ENCODE assay signal across 1 cellular context in genomic region chr1:231159963-231160761, GRCh38.
TF ChIP-seq lines count a peak whose summit lies in the region.

No MANE protein-coding gene starts in this region.

TF ChIP-seq in K562, 482 proteins besides CTCF, POLR2A, EP300 and RAD21 (continued from another document and continues in another):
- TF ChIP-seq ZNF175 (CRISPR knock-in tag; IDR thresholded peaks at IDR 0.05; ENCODE audit: low read depth): peak; percentile 98
- no peak for TF ChIP-seq ZNF696 (CRISPR knock-in tag; conservative IDR thresholded peaks at IDR 0.05)
- peak; percentile 94 for TF ChIP-seq NFIC (IDR thresholded peaks at IDR 0.05)
- TF ChIP-seq ZZZ3 (IDR thresholded peaks at IDR 0.05): peak; percentile 46; the same call in 1 of the 2 replicates
- no peak for TF ChIP-seq ZNF436 (CRISPR knock-in tag; IDR thresholded peaks at IDR 0.05)
- TF ChIP-seq CHD7 (IDR thresholded peaks at IDR 0.05; ENCODE audit: low read depth, low read length): no peak
- TF ChIP-seq MIER1 (IDR thresholded peaks at IDR 0.05; ENCODE audit: low read depth): peak; percentile 87
- no peak for TF ChIP-seq ZNF224 (CRISPR knock-in tag; IDR thresholded peaks at IDR 0.05)
- TF ChIP-seq ZEB2 (IDR thresholded peaks at IDR 0.05): peak; percentile 93
- TF ChIP-seq POLR3G (IDR thresholded peaks at IDR 0.05; ENCODE audit: extremely low read depth, insufficient read length, insufficient replicate concordance): no peak
- TF ChIP-seq PYGO2 (tag; IDR thresholded peaks at IDR 0.05): peak; percentile 92
- TF ChIP-seq ESRRB (CRISPR knock-in tag; IDR thresholded peaks at IDR 0.05; ENCODE audit: borderline replicate concordance): no peak
- no peak for TF ChIP-seq GTF2B (IDR thresholded peaks at IDR 0.05; ENCODE audit: extremely low read depth, insufficient read length)
- no peak for TF ChIP-seq ID3 (CRISPR knock-in tag; IDR thresholded peaks at IDR 0.05)
- peak; percentile 92 for TF ChIP-seq ID3 (tag; IDR thresholded peaks at IDR 0.05)
- TF ChIP-seq ZNF197 (CRISPR knock-in tag; IDR thresholded peaks at IDR 0.05; ENCODE audit: low read depth): peak; percentile 97
- TF ChIP-seq AFF1 (IDR thresholded peaks at IDR 0.05; ENCODE audit: low read depth in 1 of 2, partially characterized antibody in 2 of 2): peak in 1 of 2 experiments; percentile 96
- peak in 1 of 2 experiments; percentile 90; a peak in 2 of 4 replicates for TF ChIP-seq HDAC1 (IDR thresholded peaks at IDR 0.05)
- TF ChIP-seq CBX3 (IDR thresholded peaks at IDR 0.05; ENCODE audit: borderline replicate concordance in 1 of 2, low read length in 2 of 2): peak in 1 of 2 experiments; percentile 77; a peak in 1 of 3 replicates
- no peak; the same call in 1 of the 2 replicates for TF ChIP-seq AFF4 (CRISPR knock-in tag; IDR thresholded peaks at IDR 0.05)
- peak; percentile 90 for TF ChIP-seq ZNF311 (CRISPR knock-in tag; IDR thresholded peaks at IDR 0.05)
- no peak; the same call in 1 of the 2 replicates for TF ChIP-seq ZBTB17 (CRISPR knock-in tag; IDR thresholded peaks at IDR 0.05)
- no peak; the same call in 1 of the 2 replicates for TF ChIP-seq ZNF431 (CRISPR knock-in tag; IDR thresholded peaks at IDR 0.05)
- peak; percentile 33; the same call in 1 of the 2 replicates for TF ChIP-seq C11orf30 (IDR thresholded peaks at IDR 0.05; ENCODE audit: low read depth)
- peak; percentile 97 for TF ChIP-seq ESRRA (IDR thresholded peaks at IDR 0.05; ENCODE audit: borderline replicate concordance, low read depth)
- TF ChIP-seq MYBL2 (IDR thresholded peaks at IDR 0.05; ENCODE audit: low read depth): no peak; the same call in 1 of the 2 replicates
- TF ChIP-seq MYBL2 (CRISPR knock-in tag; IDR thresholded peaks at IDR 0.05; ENCODE audit: borderline replicate concordance): no peak
- TF ChIP-seq ELK3 (CRISPR knock-in tag; IDR thresholded peaks at IDR 0.05): no peak
- TF ChIP-seq ILK (tag; IDR thresholded peaks at IDR 0.05; ENCODE audit: borderline replicate concordance, low read depth): 0 out of 2 replicates have a peak, but pooled peaks have one; percentile 53
- no peak for TF ChIP-seq ZSCAN32 (CRISPR knock-in tag; IDR thresholded peaks at IDR 0.05)
- 0 out of 2 replicates have a peak, but pooled peaks have one; percentile 5 for TF ChIP-seq ZBTB33 (CRISPR knock-in tag; IDR thresholded peaks at IDR 0.05)
- TF ChIP-seq ATF4 (CRISPR knock-in tag; IDR thresholded peaks at IDR 0.05): peak; percentile 73
- TF ChIP-seq NEUROD1 (IDR thresholded peaks at IDR 0.05; ENCODE audit: borderline replicate concordance, low read depth, low read length, partially characterized antibody): peak; percentile 90
